Comparison of ENCODE assay signal across 8 cellular contexts in genomic region chr2:151289972-151290335, GRCh38. TPM values are rescaled to one million over a fixed set of nuclear protein-coding genes. Genes with fewer than 3 reads are reported as not detected.
A peak's percentile ranks its signal among the peaks of the same experiment; 100 is the strongest.
DNase-seq lines count a peak whose midpoint lies in the region; FAIRE-seq and TF ChIP-seq lines count a peak whose summit lies in the region.

No MANE protein-coding gene starts in this region.

- no peak for TF ChIP-seq POLR2A in H54 (IDR thresholded peaks at IDR 0.05; ENCODE audit: low read depth, low read length)

- in situ Hi-C loops in astrocyte of the cerebellum (cut with HindIII; ENCODE audit: low sequenced_read_pairs): no loop called here

- H3K4me3 ChIP-seq in astrocyte of the cerebellum (ENCODE audit: low read depth, low read length): peak overlapping the region; percentile 57

- DNase-seq in NCI-H2107 treated with DMSO at 0.1 percent for 48 hours (lab: John Stamatoyannopoulos, UW; ENCODE audit: unreplicated experiment): peak; percentile 49
- DNase-seq in NCI-H2107 (lab: John Stamatoyannopoulos, UW): no peak
- peak; percentile 31 for DNase-seq in H54 (ENCODE audit: insufficient read length, low spot score)
- peak; percentile 69 for DNase-seq in LHCN-M2 (ENCODE audit: low read depth)
- no peak for DNase-seq in astrocyte of the cerebellum (ENCODE audit: low read depth)
- DNase-seq in iPS-NIHi7 (ENCODE audit: extremely low spot score): peak; percentile 33
- peak; percentile 20 to 31 for DNase-seq in stimulated activated CD4-positive, alpha-beta T cell treated with anti-CD3 and anti-CD28 coated beads, Interleukin-2, amount 100 ng/mL, for 24 hours
- DNase-seq in hippocampal formation (lab: John Stamatoyannopoulos, UW): no peak

- FAIRE-seq in H54 (lab: Jason Lieb, UNC): no peak

- TF ChIP-seq CTCF in astrocyte of the cerebellum (IDR thresholded peaks at IDR 0.05; ENCODE audit: low read depth, low read length, missing control alignments): no peak

RNA-seq across cellular contexts. Expression of gene NMI, which starts 0.5 kb away (rescaled TPM):
- 5.5 and 9.2 TPM in 2 replicates for total RNA-seq in LHCN-M2 (2014; rRNA removed)
- polyA plus RNA-seq in LHCN-M2 (2012): 5.5 TPM

RNA-seq across cellular contexts. Expression of gene RBM43, which starts 28.3 kb away (rescaled TPM):
- total RNA-seq in LHCN-M2 (2014; rRNA removed): 3.0 and 6.0 TPM in 2 replicates
- 2.2 TPM for polyA plus RNA-seq in LHCN-M2 (2012)

Comparison
In these comparisons a context has a peak if more than half of its experiments do, and no peak if none do; other contexts are left out.
1. DNase-seq: peak in NCI-H2107 treated with DMSO at 0.1 percent for 48 hours (single experiment), H54 (single experiment), LHCN-M2 (single experiment), iPS-NIHi7 (single experiment) and stimulated activated CD4-positive, alpha-beta T cell treated with anti-CD3 and anti-CD28 coated beads, Interleukin-2, amount 100 ng/mL, for 24 hours (2 of 2); none in NCI-H2107 (single experiment), astrocyte of the cerebellum (single experiment) and hippocampal formation (0 of 2).